19 cellular contexts compared by ENCODE assay signal in genomic region chr18:70577023-70577420, GRCh38.
DNase-seq lines count a peak whose midpoint lies in the region; ATAC-seq and TF ChIP-seq lines count a peak whose summit lies in the region.
"Had no signal": no experiment of that assay in that cellular context is flagged by ENCODE, and none has a peak within 500 bp of the region (broad histone marks: within the 10 kb centered on the region; RNA-seq: fewer than 3 reads in every experiment).

No MANE protein-coding gene starts in this region.

- no peaks in the 10 kb centered on the region for H3K9me3 ChIP-seq in A673 (ENCODE audit: low read depth, low read length, poor library complexity, severe bottlenecking)
- no peaks in the 10 kb centered on the region for H3K9me3 ChIP-seq in GM23248 (ENCODE audit: low read depth)
- H3K9me3 ChIP-seq in neural cell (ENCODE audit: low read length) = no peaks in the 10 kb centered on the region
- H3K9me3 ChIP-seq: Caco-2 had no signal

- H3K4me2 ChIP-seq in GM23248 (ENCODE audit: unreplicated experiment) (no peak overlapping the region), neural cell (ENCODE audit: low read length) (peak overlapping the region; percentile 15)
- H3K4me2 ChIP-seq: BLaER1 treated with 17β-estradiol and CSF1 and Interleukin-3, amounts not matched to agents 10 nM and 100 nM had no signal

- H3K27ac ChIP-seq in A673 (ENCODE audit: low read depth, low read length, poor library complexity, severe bottlenecking) = peak overlapping the region; percentile 81
- no peak overlapping the region for H3K27ac ChIP-seq in GM23248
- no peak overlapping the region for H3K27ac ChIP-seq in neural cell (ENCODE audit: low read length)
- H3K27ac ChIP-seq: BLaER1 treated with 17β-estradiol and CSF1 and Interleukin-3, amounts not matched to agents 10 nM and 100 nM; C4-2B had no signal

- H3K79me2 ChIP-seq in GM23248 (ENCODE audit: insufficient read depth) (no peaks in the 10 kb centered on the region), neural cell (replicated peaks; ENCODE audit: insufficient read depth, low read length) (no peaks in the 10 kb centered on the region)

- 25 to 31% methylated on average over 4 of the region's 4 CpGs for WGBS in GM23248 (ENCODE audit: low coverage in 1 of 2, low lambda C conversion rate in 2 of 2, missing lambda C conversion rate in 2 of 2), 2 experiments

- no peak overlapping the region for H3K4me3 ChIP-seq in A673 (ENCODE audit: low read depth, low read length, poor library complexity, severe bottlenecking)
- H3K4me3 ChIP-seq in GM23248 = no peak overlapping the region
- H3K4me3 ChIP-seq in neural cell (ENCODE audit: low read length) = no peak overlapping the region
- H3K4me3 ChIP-seq: BLaER1 treated with 17β-estradiol and CSF1 and Interleukin-3, amounts not matched to agents 10 nM and 100 nM; GM12878 had no signal

- no peaks in the 10 kb centered on the region for H3F3A ChIP-seq in GM23248 (ENCODE audit: insufficient read depth)
- no peaks in the 10 kb centered on the region for H3F3A ChIP-seq in neural cell (ENCODE audit: insufficient read depth, low read length, poor library complexity, severe bottlenecking)

- H3K9ac ChIP-seq in GM23248 = no peak overlapping the region
- H3K9ac ChIP-seq in neural cell (ENCODE audit: low read length) = no peak overlapping the region
- H3K9ac ChIP-seq: BLaER1 treated with 17β-estradiol and CSF1 and Interleukin-3, amounts not matched to agents 10 nM and 100 nM had no signal

- H4K20me1 ChIP-seq in GM23248 (ENCODE audit: insufficient read depth) (no peaks in the 10 kb centered on the region), neural cell (ENCODE audit: insufficient read depth) (no peaks in the 10 kb centered on the region)
- H4K20me1 ChIP-seq: BLaER1 treated with 17β-estradiol and CSF1 and Interleukin-3, amounts not matched to agents 10 nM and 100 nM had no signal

- intact Hi-C loops in A673 (cut with micrococcal nuclease; ENCODE audit: unreplicated experiment) = loop anchor here (5.0 kb wide), 2 partner anchors 85 to 125 kb away; no protein-coding TSS in a partner anchor
- intact Hi-C loops in left colon (cut with DNase I, micrococcal nuclease) = no loop called here

- in situ Hi-C loops in GM23248 (cut with MboI) = no loop called here

- no peak for TF ChIP-seq CTCF in A673 (conservative IDR thresholded peaks at IDR 0.05; ENCODE audit: low read depth, low read length)
- no peak for TF ChIP-seq CTCF in neural cell (IDR thresholded peaks at IDR 0.05; ENCODE audit: poor library complexity, severe bottlenecking)
- no peak for TF ChIP-seq CTCF in GM10266 (IDR thresholded peaks at IDR 0.05; ENCODE audit: control insufficient read depth, insufficient read depth, low read depth, missing control alignments)

- H3K36me3 ChIP-seq in A673 (ENCODE audit: insufficient read depth, low read length, poor library complexity, severe bottlenecking) (no peaks in the 10 kb centered on the region), GM23248 (ENCODE audit: low read depth) (no peaks in the 10 kb centered on the region), neural cell (ENCODE audit: insufficient read depth, low read length) (no peaks in the 10 kb centered on the region)
- H3K36me3 ChIP-seq: BLaER1 treated with 17β-estradiol and CSF1 and Interleukin-3, amounts not matched to agents 10 nM and 100 nM had no signal

- POLR2A ChIA-PET in A673 (lab: Charles Lee; ENCODE audit: low non-redundant PET) = interaction anchor here (0.6 kb wide), 1 partner anchor 1951 kb away, joined by 10 read pairs; no protein-coding TSS in a partner anchor

- H3K4me1 ChIP-seq in A673 (ENCODE audit: insufficient read depth, low read length, poor library complexity, severe bottlenecking) (peaks cover 38% of the 10 kb centered on the region), GM23248 (ENCODE audit: insufficient read depth) (no peaks in the 10 kb centered on the region)
- H3K4me1 ChIP-seq: Caco-2 had no signal

- no peak overlapping the region for H2AFZ ChIP-seq in GM23248
- no peak overlapping the region for H2AFZ ChIP-seq in neural cell (ENCODE audit: low read depth, low read length)

- CTCF ChIA-PET in A673 (lab: Charles Lee) = no interaction called here

- no peak for TF ChIP-seq RAD21 in neural cell (conservative IDR thresholded peaks at IDR 0.05)

- H3K27me3 ChIP-seq in A673 (replicated peaks; ENCODE audit: insufficient read depth, low read depth, low read length, poor library complexity) (no peaks in the 10 kb centered on the region), GM23248 (replicated peaks; ENCODE audit: insufficient read depth) (no peaks in the 10 kb centered on the region), neural cell (ENCODE audit: insufficient read depth, low read depth, low read length) (no peaks in the 10 kb centered on the region)
- H3K27me3 ChIP-seq: BLaER1 treated with 17β-estradiol and CSF1 and Interleukin-3, amounts not matched to agents 10 nM and 100 nM had no signal

- H3K9me2 ChIP-seq in GM23248 (ENCODE audit: insufficient read depth) (no peaks in the 10 kb centered on the region), neural cell (ENCODE audit: insufficient read depth, low read length) (no peaks in the 10 kb centered on the region)

- peak; percentile 87 for ATAC-seq in left colon
- ATAC-seq in GM21423 (IDR thresholded peaks at IDR 0.05; ENCODE audit: unreplicated experiment) = no peak
- ATAC-seq: CD8-positive, alpha-beta T cell had no signal

- no peak for TF ChIP-seq EP300 in neural cell (conservative IDR thresholded peaks at IDR 0.05; ENCODE audit: poor library complexity, severe bottlenecking)

- BruUV-seq in A673 (replicated peaks; lab: Mats Ljungman, UMichigan) = no TSS peak

- DNase-seq in A673 (ENCODE audit: low spot score) (peak; percentile 33), GM23248 (peak; percentile 3), left colon (no peak), HuH-7 (ENCODE audit: low spot score) (no peak), GM10266 (ENCODE audit: extremely low spot score) (no peak), RKO (ENCODE audit: low spot score) (no peak)
- DNase-seq: 8988T; AML-193; Caco-2; Calu3; CD4-positive, alpha-beta T cell; CD8-positive, alpha-beta T cell; DMS79 treated with DMSO at 0.1 percent for 48 hours; GF-D8 had no signal

TF ChIP-seq in neural cell, 6 proteins besides CTCF, POLR2A, EP300 and RAD21:
- TF ChIP-seq MXI1 (conservative IDR thresholded peaks at IDR 0.05; ENCODE audit: poor library complexity, severe bottlenecking) (no peak), SMC3 (conservative IDR thresholded peaks at IDR 0.05; ENCODE audit: poor library complexity) (no peak), TAF1 (IDR thresholded peaks at IDR 0.05; ENCODE audit: low read depth) (no peak), EZH2 (IDR thresholded peaks at IDR 0.05; ENCODE audit: borderline replicate concordance, insufficient read depth, low read length, poor library complexity, severe bottlenecking) (no peak), POLR2AphosphoS5 (IDR thresholded peaks at IDR 0.05) (no peak)
- TF ChIP-seq, protein P1, sequence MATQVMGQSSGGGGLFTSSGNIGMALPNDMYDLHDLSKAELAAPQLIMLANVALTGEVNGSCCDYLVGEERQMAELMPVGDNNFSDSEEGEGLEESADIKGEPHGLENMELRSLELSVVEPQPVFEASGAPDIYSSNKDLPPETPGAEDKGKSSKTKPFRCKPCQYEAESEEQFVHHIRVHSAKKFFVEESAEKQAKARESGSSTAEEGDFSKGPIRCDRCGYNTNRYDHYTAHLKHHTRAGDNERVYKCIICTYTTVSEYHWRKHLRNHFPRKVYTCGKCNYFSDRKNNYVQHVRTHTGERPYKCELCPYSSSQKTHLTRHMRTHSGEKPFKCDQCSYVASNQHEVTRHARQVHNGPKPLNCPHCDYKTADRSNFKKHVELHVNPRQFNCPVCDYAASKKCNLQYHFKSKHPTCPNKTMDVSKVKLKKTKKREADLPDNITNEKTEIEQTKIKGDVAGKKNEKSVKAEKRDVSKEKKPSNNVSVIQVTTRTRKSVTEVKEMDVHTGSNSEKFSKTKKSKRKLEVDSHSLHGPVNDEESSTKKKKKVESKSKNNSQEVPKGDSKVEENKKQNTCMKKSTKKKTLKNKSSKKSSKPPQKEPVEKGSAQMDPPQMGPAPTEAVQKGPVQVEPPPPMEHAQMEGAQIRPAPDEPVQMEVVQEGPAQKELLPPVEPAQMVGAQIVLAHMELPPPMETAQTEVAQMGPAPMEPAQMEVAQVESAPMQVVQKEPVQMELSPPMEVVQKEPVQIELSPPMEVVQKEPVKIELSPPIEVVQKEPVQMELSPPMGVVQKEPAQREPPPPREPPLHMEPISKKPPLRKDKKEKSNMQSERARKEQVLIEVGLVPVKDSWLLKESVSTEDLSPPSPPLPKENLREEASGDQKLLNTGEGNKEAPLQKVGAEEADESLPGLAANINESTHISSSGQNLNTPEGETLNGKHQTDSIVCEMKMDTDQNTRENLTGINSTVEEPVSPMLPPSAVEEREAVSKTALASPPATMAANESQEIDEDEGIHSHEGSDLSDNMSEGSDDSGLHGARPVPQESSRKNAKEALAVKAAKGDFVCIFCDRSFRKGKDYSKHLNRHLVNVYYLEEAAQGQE (IDR thresholded peaks at IDR 0.05; ENCODE audit: borderline replicate concordance) = no peak

Comparison
In these comparisons a context has a peak if more than half of its experiments do, and no peak if none do; other contexts are left out.
1. DNase-seq: peak in A673 (single experiment) and GM23248 (single experiment); none in left colon (0 of 2), HuH-7 (single experiment), GM10266 (single experiment) and RKO (single experiment).